Comparison of ENCODE assay signal across 18 cellular contexts in genomic region chr4:2626231-2626630, GRCh38.
A peak's percentile ranks its signal among the peaks of the same experiment; 100 is the strongest.
DNase-seq lines count a peak whose midpoint lies in the region; ATAC-seq, FAIRE-seq and TF ChIP-seq lines count a peak whose summit lies in the region.
"Had no signal": no experiment of that assay in that cellular context is flagged by ENCODE, and none has a peak within 500 bp of the region (broad histone marks: within the 10 kb centered on the region; RNA-seq: fewer than 3 reads in every experiment).

No MANE protein-coding gene starts in this region.

- no peaks in the 10 kb centered on the region for H3K9me3 ChIP-seq in pancreas

- no peaks in the 10 kb centered on the region for H3K4me1 ChIP-seq in pancreas

- no peak overlapping the region for H3K4me3 ChIP-seq in pancreas

- POLR2A ChIA-PET in RWPE1 (lab: Yijun Ruan, JAX; ENCODE audit: low non-redundant PET) = no interaction called here

- no peak for DNase-seq in left ventricle myocardium superior
- DNase-seq in Right ventricle myocardium inferior (ENCODE audit: missing footprints) = no peak
- no peak for DNase-seq in RWPE1 (ENCODE audit: low spot score)
- peak in 4 of 6 donors; percentile 10 to 68 (median 43) for DNase-seq in pancreas
- DNase-seq in DMS79 (lab: John Stamatoyannopoulos, UW) = no peak
- DNase-seq in T-helper 2 cell = no peak
- DNase-seq in GDM1 (lab: John Stamatoyannopoulos, UW) = no peak
- DNase-seq: CD4-positive, CD25-positive, alpha-beta regulatory T cell; GOT3; Kasumi-1; NCI-H1694; NCI-H2081 treated with DMSO at 0.1 percent for 48 hours; NCI-H446; NCI-H526; Right ventricle myocardium superior had no signal

- H3K36me3 ChIP-seq in pancreas = peaks cover 0 to 31% (median 4%) of the 10 kb centered on the region in 3 donors

- TF ChIP-seq CTCF in RWPE1 (conservative IDR thresholded peaks at IDR 0.05; ENCODE audit: low read depth) = no peak
- TF ChIP-seq CTCF in pancreas (IDR thresholded peaks at IDR 0.05) = no peak

- CTCF ChIA-PET in RWPE1 (lab: Yijun Ruan, JAX) = no interaction called here

- ATAC-seq in left ventricle myocardium superior (peak; percentile 22), Right ventricle myocardium inferior (no peak), pancreas (peak in 3 of 4 donors; percentile 27 to 43 (median 38))
- ATAC-seq: HCT116 had no signal

- no peak for FAIRE-seq in pancreas (lab: Jason Lieb, UNC)
- FAIRE-seq: GM18507, RCC 7860 had no signal

- H3K27ac ChIP-seq in RWPE1 (peak overlapping the region; percentile 37), pancreas (no peak overlapping the region)

- no peaks in the 10 kb centered on the region for H3K27me3 ChIP-seq in pancreas

- intact Hi-C loops in left ventricle myocardium superior (cut with micrococcal nuclease) (no loop called here), Right ventricle myocardium inferior (cut with DNase I) (loop anchor here (10.0 kb wide), 1 partner anchor 91 kb away; the partner anchor contains the start of gene FAM193A), pancreas (cut with DNase I) (no loop called here)

- WGBS in pancreas, 2 donors = 55 to 57% methylated on average over 10 of the region's 10 CpGs

Comparison
In these comparisons a context has a peak if more than half of its experiments do, and no peak if none do; other contexts are left out.
1. DNase-seq: peak in pancreas (4 of 6); none in left ventricle myocardium superior (single experiment), Right ventricle myocardium inferior (single experiment), RWPE1 (single experiment), DMS79 (single experiment), T-helper 2 cell (0 of 5) and GDM1 (single experiment).